In genomic region chr11:114819028-114819427, GRCh38 we compare ENCODE assay signal across 20 cellular contexts.
"Had no signal": no experiment of that assay in that cellular context is flagged by ENCODE, and none has a peak within 500 bp of the region (broad histone marks: within the 10 kb centered on the region; RNA-seq: fewer than 3 reads in every experiment).

No MANE protein-coding gene starts in this region.

- H3K36me3 Mint-ChIP-seq: activated CD8-positive, alpha-beta memory T cell treated with anti-CD3 and anti-CD28 coated beads, Interleukin-2, amount 10 ng/mL, durations not matched to agents 7 days and 5 days; activated naive CD4-positive, alpha-beta T cell treated with anti-CD3 and anti-CD28 coated beads, Interleukin-2, amount 50 U/mL, for 24 hours; naive B cell; stimulated activated effector memory CD8-positive, alpha-beta T cell treated with anti-CD3 and anti-CD28 coated beads, Interleukin-12 subunit alpha, Interleukin-12 subunit beta, amount 100 ng/mL, for 72 hours had no signal

- H3K9me3 ChIP-seq: adrenal gland, gastroesophageal sphincter, pancreas, uterus had no signal

- H3K4me1 Mint-ChIP-seq: activated CD8-positive, alpha-beta memory T cell treated with anti-CD3 and anti-CD28 coated beads, Interleukin-2, amount 10 ng/mL, durations not matched to agents 7 days and 5 days; activated naive CD4-positive, alpha-beta T cell treated with anti-CD3 and anti-CD28 coated beads, Interleukin-2, amount 50 U/mL, for 24 hours; naive B cell; stimulated activated effector memory CD8-positive, alpha-beta T cell treated with anti-CD3 and anti-CD28 coated beads, Interleukin-12 subunit alpha, Interleukin-12 subunit beta, amount 100 ng/mL, for 72 hours had no signal

- H3K4me3 ChIP-seq: adrenal gland, gastroesophageal sphincter, pancreas, uterus had no signal

- H3K27me3 Mint-ChIP-seq: activated CD8-positive, alpha-beta memory T cell treated with anti-CD3 and anti-CD28 coated beads, Interleukin-2, amount 10 ng/mL, durations not matched to agents 7 days and 5 days; dendritic cell treated with granulocyte-macrophage colony-stimulating factor and Interleukin-4, amounts not matched to agents 40 ng/mL and 50 ng/mL, for 4 days had no signal

- H3K27me3 ChIP-seq: adrenal gland, pancreas, uterus had no signal

- H3K36me3 ChIP-seq: adrenal gland, gastroesophageal sphincter, pancreas, uterus had no signal

- DNase-seq: activated CD4-positive, alpha-beta T cell treated with anti-CD3 and anti-CD28 coated beads, Interleukin-2, amount 50 U/mL, for 48 hours; activated CD8-positive, alpha-beta memory T cell treated with anti-CD3 and anti-CD28 coated beads, Interleukin-2, amount 10 ng/mL, durations not matched to agents 7 days and 5 days; activated effector memory CD4-positive, alpha-beta T cell treated with Interleukin-2 at 50 U/mL for 16 hours; activated T-cell treated with anti-CD3 and anti-CD28 coated beads, Interleukin-2, amount 50 U/mL, for 24 hours; adrenal gland; cerebellar nuclear complex; effector memory CD4-positive, alpha-beta T cell; islet precursor cell; naive B cell; pancreas; stimulated activated CD4-positive, alpha-beta T cell treated with anti-CD3 and anti-CD28 coated beads, Interleukin-12 subunit alpha, Interleukin-12 subunit beta, amount 100 ng/mL, for 4 hours; stimulated activated CD4-positive, alpha-beta T cell treated with anti-CD3 and anti-CD28 coated beads, Interleukin-2, amount 100 ng/mL, for 24 hours; T-helper 1 cell; T1000; uterus had no signal

- H3K4me3 Mint-ChIP-seq: activated CD8-positive, alpha-beta memory T cell treated with anti-CD3 and anti-CD28 coated beads, Interleukin-2, amount 10 ng/mL, durations not matched to agents 7 days and 5 days; activated naive CD4-positive, alpha-beta T cell treated with anti-CD3 and anti-CD28 coated beads, Interleukin-2, amount 50 U/mL, for 24 hours; activated T-cell treated with anti-CD3 and anti-CD28 coated beads, Interleukin-2, amount 50 U/mL, for 24 hours; dendritic cell treated with granulocyte-macrophage colony-stimulating factor and Interleukin-4, amounts not matched to agents 40 ng/mL and 50 ng/mL, for 4 days; naive B cell; stimulated activated effector memory CD8-positive, alpha-beta T cell treated with anti-CD3 and anti-CD28 coated beads, Interleukin-12 subunit alpha, Interleukin-12 subunit beta, amount 100 ng/mL, for 72 hours had no signal

- H3K4me1 ChIP-seq: adrenal gland, gastroesophageal sphincter, pancreas, uterus had no signal

- ATAC-seq: activated CD8-positive, alpha-beta memory T cell treated with anti-CD3 and anti-CD28 coated beads, Interleukin-2, amount 10 ng/mL, durations not matched to agents 7 days and 5 days; gastroesophageal sphincter; left lobe of liver; pancreas; stimulated activated effector memory CD8-positive, alpha-beta T cell treated with anti-CD3 and anti-CD28 coated beads, Interleukin-12 subunit alpha, Interleukin-12 subunit beta, amount 100 ng/mL, for 72 hours had no signal

- H3K9me3 Mint-ChIP-seq: activated naive CD4-positive, alpha-beta T cell treated with anti-CD3 and anti-CD28 coated beads, Interleukin-2, amount 50 U/mL, for 24 hours; activated T-cell treated with anti-CD3 and anti-CD28 coated beads, Interleukin-2, amount 50 U/mL, for 24 hours had no signal

- H3K27ac ChIP-seq: adrenal gland, gastroesophageal sphincter, pancreas, uterus had no signal

- H3K27ac Mint-ChIP-seq: activated CD8-positive, alpha-beta memory T cell treated with anti-CD3 and anti-CD28 coated beads, Interleukin-2, amount 10 ng/mL, durations not matched to agents 7 days and 5 days; activated naive CD4-positive, alpha-beta T cell treated with anti-CD3 and anti-CD28 coated beads, Interleukin-2, amount 50 U/mL, for 24 hours; activated T-cell treated with anti-CD3 and anti-CD28 coated beads, Interleukin-2, amount 50 U/mL, for 24 hours; dendritic cell treated with granulocyte-macrophage colony-stimulating factor and Interleukin-4, amounts not matched to agents 40 ng/mL and 50 ng/mL, for 4 days; stimulated activated effector memory CD8-positive, alpha-beta T cell treated with anti-CD3 and anti-CD28 coated beads, Interleukin-12 subunit alpha, Interleukin-12 subunit beta, amount 100 ng/mL, for 72 hours had no signal
